8 cellular contexts compared by ENCODE assay signal in the genomic region with DNA sequence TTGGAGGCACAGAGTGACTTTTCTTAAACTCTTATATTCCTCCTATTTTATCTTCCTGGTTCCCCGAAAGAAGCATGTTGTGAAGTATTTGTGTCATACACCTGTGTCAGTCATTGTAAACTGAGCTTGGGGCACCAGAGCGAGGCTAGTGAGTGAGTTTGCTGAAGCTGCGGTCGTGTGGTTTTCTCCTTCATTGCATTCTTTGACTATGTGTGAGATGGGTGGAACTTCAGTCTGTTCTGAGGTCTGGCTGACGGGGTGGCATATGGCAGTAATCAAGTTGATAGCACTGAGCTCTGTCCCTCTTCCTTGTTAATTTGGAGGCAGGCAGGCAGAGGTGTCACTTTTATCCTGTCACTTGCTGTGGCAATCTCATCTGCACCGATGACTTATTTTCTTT. TPM values are rescaled to one million over a fixed set of nuclear protein-coding genes. Genes with fewer than 3 reads are reported as not detected.
DNase-seq lines count a peak whose midpoint lies in the region; ATAC-seq, FAIRE-seq and TF ChIP-seq lines count a peak whose summit lies in the region.

No MANE protein-coding gene starts in this region.

- peaks cover 74 to 84% (median 77%) of the 10 kb centered on the region in 3 donors for H3K4me1 Mint-ChIP-seq in T-cell
- H3K4me1 Mint-ChIP-seq in T-helper 17 cell, result peaks cover 61% of the 10 kb centered on the region

- POLR2A ChIA-PET in T-cell (lab: Charles Lee), result interaction anchor here (0.5 to 1.0 kb wide), 3 partner anchors 20 to 50 kb away, joined by 3 to 4 read pairs (median 4); partner anchors contain the start of genes ACAD8 (in 1 of the 2) and THYN1 (in 1 of the 2)

- DNase-seq in AG10803 (ENCODE audit: low read depth) (peak; percentile 86), T-cell (peak in 27 of 34 experiments; percentile 7 to 47 (median 22)), T-helper 17 cell (no peak), urothelium cell line (ENCODE audit: low spot score) (no peak), NCI-H510A (lab: John Stamatoyannopoulos, UW) (no peak), NCI-H446 treated with DMSO at 0.1 percent for 48 hours (lab: John Stamatoyannopoulos, UW) (no peak)

- CTCF ChIA-PET in T-cell (lab: Charles Lee), result interaction anchor here (1.1 to 1.7 kb wide), 2 partner anchors 16 kb away, joined by 4 to 5 read pairs; no protein-coding TSS in a partner anchor

- TF ChIP-seq CTCF in AG10803 (conservative IDR thresholded peaks at IDR 0.05; ENCODE audit: low read length), result no peak

- peaks cover 0 to 1% of the 10 kb centered on the region in 2 donors for H3K27me3 Mint-ChIP-seq in T-cell
- H3K27me3 Mint-ChIP-seq in T-helper 17 cell, result no peaks in the 10 kb centered on the region

- ATAC-seq in GM18519 (IDR thresholded peaks at IDR 0.05; ENCODE audit: low FRiP score, unreplicated experiment), result peak; percentile 42
- peak; percentile 46 for ATAC-seq in HG02840 (IDR thresholded peaks at IDR 0.05; ENCODE audit: low FRiP score, unreplicated experiment)
- ATAC-seq in T-cell (replicated peaks in 1 of 4), result no peak
- no peak for ATAC-seq in T-helper 17 cell

- H3K27ac Mint-ChIP-seq in T-cell (peak overlapping the region in 1 of 2 donors; percentile 8), T-helper 17 cell (no peak overlapping the region)

- no peak for FAIRE-seq in urothelium cell line (lab: Jason Lieb, UNC)

- H3K4me3 Mint-ChIP-seq in T-cell, result peak overlapping the region in 2 of 3 donors; percentile 28 to 44
- no peak overlapping the region for H3K4me3 Mint-ChIP-seq in T-helper 17 cell

- H3K9me3 ChIP-seq in T-helper 17 cell (ENCODE audit: control insufficient read depth, low read length, poor library complexity, severe bottlenecking), result no peaks in the 10 kb centered on the region

- H3K4me3 ChIP-seq in AG10803 (ENCODE audit: low read length), result no peak overlapping the region

- H3K36me3 Mint-ChIP-seq in T-cell (peaks cover 17% of the 10 kb centered on the region), T-helper 17 cell (ENCODE audit: low read depth) (no peaks in the 10 kb centered on the region)

- H3K9me3 Mint-ChIP-seq in T-cell, result no peaks in the 10 kb centered on the region

RNA-seq across cellular contexts. Expression of gene VPS26B, which starts 4.2 kb away (rescaled TPM):
- 10 to 100 TPM; 60.3 to 65.1 (median 62.7) TPM for total RNA-seq in T-cell
- 10 to 100 TPM; 49.9 to 51.1 TPM for total RNA-seq in T-helper 17 cell

RNA-seq across cellular contexts. Expression of gene NCAPD3, which starts 4.9 kb away (rescaled TPM):
- total RNA-seq in T-cell (10 to 100 TPM; 33.7 to 41.9 (median 36.8) TPM), T-helper 17 cell (10 to 100 TPM; 26.8 to 31.4 TPM)

RNA-seq across cellular contexts. Expression of gene THYN1, which starts 24.5 kb away (rescaled TPM):
- 10 to 100 TPM; 37.5 to 57.6 (median 55.5) TPM for total RNA-seq in T-cell
- 10 to 100 TPM; 32.9 to 36.5 TPM for total RNA-seq in T-helper 17 cell

RNA-seq across cellular contexts. Expression of gene ACAD8, which starts 24.7 kb away (rescaled TPM):
- total RNA-seq in T-cell (10 to 100 TPM; 22.1 to 40.2 (median 38.2) TPM), T-helper 17 cell (10 to 100 TPM; 20.3 to 23.6 TPM)

RNA-seq across cellular contexts. Expression of gene GLB1L3, which starts 47.6 kb away (rescaled TPM):
- total RNA-seq in T-cell, result 1 to 10 TPM; 1.3 to 2.8 (median 1.9) TPM
- 1 to 10 TPM; 2.0 to 2.2 TPM for total RNA-seq in T-helper 17 cell

Comparison
In these comparisons a context has a peak if more than half of its experiments do, and no peak if none do; other contexts are left out.
1. DNase-seq: peak in AG10803 (single experiment) and T-cell (27 of 34); none in T-helper 17 cell (0 of 3), urothelium cell line (single experiment), NCI-H510A (single experiment) and NCI-H446 treated with DMSO at 0.1 percent for 48 hours (single experiment).
2. ATAC-seq: peak in GM18519 (single experiment) and HG02840 (single experiment); none in T-cell (0 of 4) and T-helper 17 cell (single experiment).